ENCODE assay signal across 8 cellular contexts in the genomic region with DNA sequence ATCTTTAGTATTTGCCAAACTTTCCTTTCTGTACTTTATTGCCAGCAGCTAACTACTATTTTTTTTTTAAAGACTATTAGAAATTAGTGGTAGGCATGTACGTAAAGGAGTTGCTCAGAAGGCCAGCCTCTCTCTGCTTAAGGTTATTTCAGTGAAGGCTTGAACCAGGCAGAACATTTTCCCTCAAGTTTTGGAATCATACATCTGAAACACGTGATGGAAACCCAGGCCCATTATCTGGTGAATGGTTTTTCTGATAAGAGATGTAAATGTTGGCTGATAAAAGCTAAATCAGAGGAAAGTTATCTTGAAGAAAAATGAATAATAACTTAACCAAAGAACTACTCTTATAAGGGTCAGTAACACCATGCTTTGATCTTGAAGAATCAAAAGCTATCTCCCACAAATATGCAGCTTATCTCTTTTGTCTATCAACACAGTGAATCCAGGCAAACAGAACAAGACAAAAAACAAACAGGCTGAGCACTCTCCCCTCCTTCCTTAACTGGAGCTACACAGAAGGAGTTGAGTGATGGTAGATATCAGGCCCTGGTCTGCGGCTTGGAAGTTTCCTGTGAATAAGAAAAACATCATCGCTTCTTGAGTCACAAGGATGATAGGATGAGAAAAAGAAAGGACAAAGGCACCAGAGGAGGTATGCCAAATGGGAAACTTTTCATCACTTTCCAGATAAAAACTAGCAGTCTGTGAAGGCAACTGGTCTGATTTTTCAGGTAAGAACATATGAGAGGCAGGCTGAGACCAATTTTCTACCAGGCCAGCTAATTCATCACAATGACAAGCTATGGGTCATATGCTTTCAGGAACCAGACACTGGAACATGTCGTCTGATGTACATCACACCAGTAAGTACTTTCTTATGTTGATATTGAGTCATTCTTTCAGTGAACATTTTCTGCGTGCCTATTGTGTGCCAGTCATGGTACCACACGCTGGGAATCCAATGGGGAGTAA.
A peak's percentile ranks its signal among the peaks of the same experiment; 100 is the strongest.
DNase-seq lines count a peak whose midpoint lies in the region; ATAC-seq, FAIRE-seq and TF ChIP-seq lines count a peak whose summit lies in the region.

No MANE protein-coding gene starts in this region.

- H3K4me2 ChIP-seq in SU-DHL-6 (ENCODE audit: low read depth, low read length, poor library complexity, severe bottlenecking) (peak overlapping the region; percentile 29), mammary epithelial cell (ENCODE audit: insufficient read depth, low read depth, low read length) (no peak overlapping the region)

- FAIRE-seq in GM19239 (lab: Jason Lieb, UNC), result peak; percentile 52

- H3K36me3 ChIP-seq in SU-DHL-6 (ENCODE audit: low read length) (no peaks in the 10 kb centered on the region), mammary epithelial cell (ENCODE audit: insufficient read depth, low read length) (no peaks in the 10 kb centered on the region), prostate gland (no peaks in the 10 kb centered on the region)

- CTCF ChIA-PET in mammary epithelial cell (lab: Charles Lee; ENCODE audit: low non-redundant PET), result interaction anchor here (0.6 to 0.7 kb wide), 2 partner anchors 16 to 784 kb away, joined by 3 to 8 read pairs; no protein-coding TSS in a partner anchor

- no peak overlapping the region for H3K27ac ChIP-seq in SU-DHL-6 (ENCODE audit: low read depth, low read length)
- peak overlapping the region; percentile 66 for H3K27ac ChIP-seq in mammary epithelial cell (ENCODE audit: insufficient read depth, low read depth, low read length)
- H3K27ac ChIP-seq in prostate gland, result peak overlapping the region; percentile 64 to 68

- no peaks in the 10 kb centered on the region for H3K27me3 ChIP-seq in SU-DHL-6 (ENCODE audit: low read length)
- no peaks in the 10 kb centered on the region for H3K27me3 ChIP-seq in mammary epithelial cell (ENCODE audit: insufficient read depth, low read length)
- no peaks in the 10 kb centered on the region for H3K27me3 ChIP-seq in prostate gland (replicated peaks; ENCODE audit: insufficient read depth)

- WGBS in mammary epithelial cell (ENCODE audit: low coverage, missing lambda C conversion rate), result 68% methylated on average over 7 of the region's 7 CpGs
- 54% methylated on average over 7 of the region's 7 CpGs for WGBS in prostate gland

- TF ChIP-seq CTCF in SU-DHL-6 (IDR thresholded peaks at IDR 0.05; ENCODE audit: insufficient read depth, low read length, poor library complexity, severe bottlenecking) (no peak), mammary epithelial cell (conservative IDR thresholded peaks at IDR 0.05 in 1 of 2, IDR thresholded peaks at IDR 0.05 in 1 of 2; ENCODE audit: extremely low read depth in 1 of 2, insufficient read depth in 1 of 2, low read depth in 1 of 2, low read length in 2 of 2) (no peak), prostate gland (IDR thresholded peaks at IDR 0.05) (no peak)

- H3K9me3 ChIP-seq in SU-DHL-6 (ENCODE audit: insufficient read depth, low read length) (no peaks in the 10 kb centered on the region), mammary epithelial cell (replicated peaks; ENCODE audit: insufficient read depth, low read length) (no peaks in the 10 kb centered on the region), prostate gland (no peaks in the 10 kb centered on the region)

- H3K4me3 ChIP-seq in SU-DHL-6 (ENCODE audit: insufficient read depth, low read length, poor library complexity, severe bottlenecking), result no peak overlapping the region
- no peak overlapping the region for H3K4me3 ChIP-seq in mammary epithelial cell (replicated peaks in 1 of 3; ENCODE audit: insufficient read depth in 1 of 3, low read depth in 2 of 3, low read length in 3 of 3)
- H3K4me3 ChIP-seq in prostate gland, result peak overlapping the region; percentile 14 to 30

- H3K4me1 ChIP-seq in mammary epithelial cell (ENCODE audit: insufficient read depth, low read length) (peaks cover 25% of the 10 kb centered on the region), prostate gland (replicated peaks) (no peaks in the 10 kb centered on the region)

- BruUV-seq in mammary epithelial cell (replicated peaks; lab: Mats Ljungman, UMichigan), result no TSS peak

- in situ Hi-C loops in mammary epithelial cell (cut with MboI; ENCODE audit: low sequenced_read_pairs in 2 of 2), result no loop called here

- H3K9me2 ChIP-seq in SU-DHL-6 (replicated peaks; ENCODE audit: insufficient read depth, low read length), result no peaks in the 10 kb centered on the region

- intact Hi-C loops in mammary epithelial cell (cut with micrococcal nuclease), result no loop called here
- intact Hi-C loops in prostate gland (cut with DNase I), result no loop called here

- H3K9ac ChIP-seq in SU-DHL-6 (ENCODE audit: low read length) (no peak overlapping the region), mammary epithelial cell (ENCODE audit: insufficient read depth, low read length) (peak overlapping the region; percentile 25)

- H2AFZ ChIP-seq in SU-DHL-6 (ENCODE audit: low read depth, low read length, severe bottlenecking) (peak overlapping the region; percentile 30), mammary epithelial cell (ENCODE audit: low read depth, low read length) (peak overlapping the region; percentile 6)

- DNase-seq in GM19239 (ENCODE audit: insufficient read length, low spot score) (no peak), mammary epithelial cell (peak; percentile 56), prostate gland (ENCODE audit: low spot score) (peak; percentile 42), pons (ENCODE audit: low spot score) (no peak), activated gamma-delta T cell (lab: John Stamatoyannopoulos, UW) (no peak)

- ATAC-seq in HG03025 (IDR thresholded peaks at IDR 0.05; ENCODE audit: low FRiP score, unreplicated experiment) (no peak), HG02870 (IDR thresholded peaks at IDR 0.05; ENCODE audit: unreplicated experiment) (no peak)

- dilution Hi-C loops in mammary epithelial cell (cut with HindIII; ENCODE audit: low sequenced_read_pairs), result no loop called here

- H3K79me2 ChIP-seq in SU-DHL-6 (ENCODE audit: insufficient read depth, low read length) (no peaks in the 10 kb centered on the region), mammary epithelial cell (ENCODE audit: insufficient read depth, low read length) (no peaks in the 10 kb centered on the region)

- H4K20me1 ChIP-seq in SU-DHL-6 (ENCODE audit: low read depth, low read length), result no peaks in the 10 kb centered on the region
- H4K20me1 ChIP-seq in mammary epithelial cell (ENCODE audit: insufficient read depth, low read length), result no peaks in the 10 kb centered on the region

- H3F3A ChIP-seq in SU-DHL-6 (ENCODE audit: insufficient read depth), result peaks cover 9% of the 10 kb centered on the region; the same call in 1 of the 2 replicates

- TF ChIP-seq POLR2A in prostate gland (IDR thresholded peaks at IDR 0.05), result no peak

Comparison
In these comparisons a context has a peak if more than half of its experiments do, and no peak if none do; other contexts are left out.
1. DNase-seq: peak in mammary epithelial cell (single experiment) and prostate gland (single experiment); none in GM19239 (single experiment), pons (single experiment) and activated gamma-delta T cell (single experiment).
2. H3K4me3 ChIP-seq: peak in prostate gland (2 of 2); none in SU-DHL-6 (single experiment) and mammary epithelial cell (0 of 3).